In genomic region chr22:44357962-44358553, GRCh38 we compare ENCODE assay signal across 9 cellular contexts. TPM values are rescaled to one million over a fixed set of nuclear protein-coding genes. Genes with fewer than 3 reads are reported as not detected.
DNase-seq lines count a peak whose midpoint lies in the region; ATAC-seq and TF ChIP-seq lines count a peak whose summit lies in the region.
"Had no signal": no experiment of that assay in that cellular context is flagged by ENCODE, and none has a peak within 500 bp of the region (broad histone marks: within the 10 kb centered on the region; RNA-seq: fewer than 3 reads in every experiment).

No MANE protein-coding gene starts in this region.

- no peaks in the 10 kb centered on the region for H3K9me3 Mint-ChIP-seq in GM23338

- no peaks in the 10 kb centered on the region for H3F3A ChIP-seq in GM23338 (replicated peaks; ENCODE audit: low read depth)

- no peak overlapping the region for H3K27ac Mint-ChIP-seq in GM23338

- no peak overlapping the region for H2AFZ ChIP-seq in GM23338

- no peak overlapping the region for H3K4me3 Mint-ChIP-seq in GM23338

- H3K4me2 ChIP-seq in GM23338, result no peak overlapping the region

- H3K36me3 Mint-ChIP-seq in GM23338 (ENCODE audit: low read depth), result no peaks in the 10 kb centered on the region

- TF ChIP-seq CTCF in GM23338 (conservative IDR thresholded peaks at IDR 0.05; ENCODE audit: low read depth in 2 of 2) (no peak), RWPE2 (IDR thresholded peaks at IDR 0.05; ENCODE audit: poor library complexity, severe bottlenecking) (no peak)

- no peaks in the 10 kb centered on the region for H3K27me3 ChIP-seq in GM23338 (ENCODE audit: insufficient read depth)
- no peaks in the 10 kb centered on the region for H3K27me3 ChIP-seq in RWPE2 (ENCODE audit: insufficient read depth, poor library complexity, severe bottlenecking)
- no peaks in the 10 kb centered on the region for H3K27me3 ChIP-seq in right cardiac atrium (ENCODE audit: control insufficient read depth, insufficient read depth)

- DNase-seq in GM23338 (ENCODE audit: low spot score) (no peak), RWPE2 (ENCODE audit: low spot score) (peak; percentile 27), right cardiac atrium (peak; percentile 74 to 89 (median 85)), renal cortical epithelial cell (ENCODE audit: low read depth) (peak; percentile 26), NOMO-1 treated with dmso at 0.1 percent for 144 hours (lab: John Stamatoyannopoulos, UW; ENCODE audit: unreplicated experiment) (no peak), T-helper 1 cell (no peak)
- DNase-seq in stimulated activated CD4-positive, alpha-beta T cell treated with anti-CD3 and anti-CD28 coated beads, Interleukin-2, amount 100 ng/mL, for 48 hours, result no peak
- DNase-seq: activated CD8-positive, alpha-beta memory T cell treated with anti-CD3 and anti-CD28 coated beads, Interleukin-2, amount 50 U/mL, for 4 hours had no signal

- ATAC-seq in GM23338, result peak; percentile 24
- no peak for ATAC-seq in RWPE2 (ENCODE audit: low read depth)
- peak; percentile 46 to 63 for ATAC-seq in right cardiac atrium
- no peak for ATAC-seq in HG02884 (IDR thresholded peaks at IDR 0.05; ENCODE audit: unreplicated experiment)

- no peaks in the 10 kb centered on the region for H3K79me2 ChIP-seq in GM23338 (replicated peaks; ENCODE audit: insufficient read depth)

- H3K36me3 ChIP-seq in GM23338 (ENCODE audit: insufficient read depth), result no peaks in the 10 kb centered on the region
- no peaks in the 10 kb centered on the region for H3K36me3 ChIP-seq in RWPE2 (ENCODE audit: low read depth)

- H4K20me1 ChIP-seq in GM23338 (replicated peaks; ENCODE audit: insufficient read depth), result no peaks in the 10 kb centered on the region

- H3K27me3 Mint-ChIP-seq in GM23338 (ENCODE audit: insufficient read depth, low read depth, poor library complexity), result peaks cover 12% of the 10 kb centered on the region

- intact Hi-C loops in right cardiac atrium (cut with DNase I), result no loop called here

- H3K4me1 Mint-ChIP-seq in GM23338, result peaks cover 20% of the 10 kb centered on the region

- H3K4me1 ChIP-seq in GM23338 (ENCODE audit: insufficient read depth), result peaks cover 9% of the 10 kb centered on the region; the same call in 1 of the 2 replicates
- H3K4me1 ChIP-seq in RWPE2 (ENCODE audit: insufficient read depth, poor library complexity, severe bottlenecking), result peaks cover 28% of the 10 kb centered on the region
- peaks cover 4% of the 10 kb centered on the region for H3K4me1 ChIP-seq in right cardiac atrium (ENCODE audit: control insufficient read depth, insufficient read depth, low read length)

- H3K4me3 ChIP-seq in GM23338 (no peak overlapping the region), RWPE2 (ENCODE audit: severe bottlenecking) (no peak overlapping the region), right cardiac atrium (ENCODE audit: low read length) (no peak overlapping the region)

- WGBS in right cardiac atrium, result 35% methylated on average over 23 of the region's 23 CpGs

- H3K27ac ChIP-seq in GM23338 (ENCODE audit: low read depth), result no peak overlapping the region
- no peak overlapping the region for H3K27ac ChIP-seq in RWPE2 (ENCODE audit: poor library complexity, severe bottlenecking)
- peak overlapping the region; percentile 15 for H3K27ac ChIP-seq in right cardiac atrium (ENCODE audit: low read length)

- H3K9me3 ChIP-seq in RWPE2 (ENCODE audit: severe bottlenecking) (no peaks in the 10 kb centered on the region), right cardiac atrium (ENCODE audit: control insufficient read depth, low read length) (no peaks in the 10 kb centered on the region)

- H3K9me2 ChIP-seq in GM23338 (ENCODE audit: insufficient read depth), result no peaks in the 10 kb centered on the region

TF ChIP-seq in GM23338, 12 proteins besides CTCF, POLR2A, EP300 and RAD21:
- TF ChIP-seq REST (IDR thresholded peaks at IDR 0.05; ENCODE audit: unreplicated experiment) (no peak), STAT1 (IDR thresholded peaks at IDR 0.05; ENCODE audit: unreplicated experiment) (no peak), NANOG (IDR thresholded peaks at IDR 0.05; ENCODE audit: borderline replicate concordance) (no peak)
TF ChIP-seq in GM23338: peak in this region for 0.

RNA-seq across cellular contexts. Expression of gene SHISAL1, which starts 45.3 kb away (rescaled TPM):
- 3.4 and 4.3 TPM in 2 replicates for total RNA-seq in GM23338 (2014; rRNA removed; shearing (Covaris generic))
- 0.64 and 0.71 TPM in 2 replicates for polyA plus RNA-seq in GM23338 (2016; fragmentation: Nextera tagmentation; extraction: Ambion mirVana)
- 1 to 10 TPM; 1.0 to 5.8 (median 1.3) TPM for total RNA-seq in right cardiac atrium
- polyA plus RNA-seq in right cardiac atrium, result 1.3 TPM
- total RNA-seq in renal cortical epithelial cell, result 0.05 TPM in 1 of 2 replicates, not detected in the other

Comparison
In these comparisons a context has a peak if more than half of its experiments do, and no peak if none do; other contexts are left out.
1. ATAC-seq: peak in GM23338 (single experiment) and right cardiac atrium (2 of 2); none in RWPE2 (single experiment) and HG02884 (single experiment).
2. DNase-seq: peak in RWPE2 (single experiment), right cardiac atrium (3 of 3) and renal cortical epithelial cell (single experiment); none in GM23338 (single experiment), NOMO-1 treated with dmso at 0.1 percent for 144 hours (single experiment), stimulated activated CD4-positive, alpha-beta T cell treated with anti-CD3 and anti-CD28 coated beads, Interleukin-2, amount 100 ng/mL, for 48 hours (0 of 2) and T-helper 1 cell (0 of 5).